26 cellular contexts compared by ENCODE assay signal in the genomic region with DNA sequence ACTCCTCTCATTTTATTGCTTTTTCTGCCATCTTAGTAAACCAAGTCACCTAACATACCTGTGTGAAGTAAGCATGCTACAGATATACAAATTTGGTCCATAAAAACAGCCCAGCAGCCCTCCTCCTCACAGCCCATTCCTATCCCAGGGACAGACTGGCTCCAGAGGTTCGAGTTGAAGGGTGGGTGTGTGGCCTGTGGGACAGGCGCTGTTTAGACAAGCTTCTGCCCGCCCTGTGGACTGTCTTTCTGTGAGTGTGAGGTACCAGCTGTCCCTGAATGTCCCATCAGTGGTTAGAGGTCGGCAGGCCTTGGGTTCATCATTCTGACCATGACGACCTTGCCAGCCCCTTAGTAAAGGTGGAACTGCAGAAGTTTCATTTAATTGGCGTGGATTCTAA.
DNase-seq lines count a peak whose midpoint lies in the region; ATAC-seq, FAIRE-seq and TF ChIP-seq lines count a peak whose summit lies in the region.
"Had no signal": no experiment of that assay in that cellular context is flagged by ENCODE, and none has a peak within 500 bp of the region (broad histone marks: within the 10 kb centered on the region; RNA-seq: fewer than 3 reads in every experiment).

No MANE protein-coding gene starts in this region.

- ATAC-seq in Right ventricle myocardium inferior = no peak
- ATAC-seq: pancreas; stimulated activated naive B cell treated with anti-CD40 and anti-IgM and Interleukin-4, amounts not matched to agents 10 μg/mL and 1 μg/mL and 100 μg/mL, for 72 hours had no signal

- intact Hi-C loops in Right ventricle myocardium inferior (cut with DNase I) = no loop called here

- no peak overlapping the region for H2AK5ac ChIP-seq in neuronal stem cell (ENCODE audit: low read depth, low read length)

- no peak overlapping the region for H3K4me2 ChIP-seq in neuronal stem cell (ENCODE audit: insufficient read depth, low read length, poor library complexity, severe bottlenecking)
- H3K4me2 ChIP-seq: PC-9 had no signal

- peaks cover 42% of the 10 kb centered on the region for H3K36me3 Mint-ChIP-seq in brain
- H3K36me3 Mint-ChIP-seq: activated naive CD4-positive, alpha-beta T cell treated with anti-CD3 and anti-CD28 coated beads, Interleukin-2, amount 50 U/mL, for 24 hours; stimulated activated naive B cell treated with anti-CD40 and anti-IgM and Interleukin-4, amounts not matched to agents 10 μg/mL and 1 μg/mL and 100 μg/mL, for 72 hours had no signal

- H3K27me3 Mint-ChIP-seq in brain = no peaks in the 10 kb centered on the region
- H3K27me3 Mint-ChIP-seq: activated naive CD4-positive, alpha-beta T cell treated with anti-CD3 and anti-CD28 coated beads, Interleukin-2, amount 50 U/mL, for 24 hours; stimulated activated naive B cell treated with anti-CD40 and anti-IgM and Interleukin-4, amounts not matched to agents 10 μg/mL and 1 μg/mL and 100 μg/mL, for 72 hours had no signal

- H3K4me1 Mint-ChIP-seq in brain = no peaks in the 10 kb centered on the region

- no peak overlapping the region for H4K8ac ChIP-seq in neuronal stem cell (ENCODE audit: low read depth, low read length)

- CTCF ChIA-PET in HEK293T (lab: Yijun Ruan, JAX) = no interaction called here

- H2BK12ac ChIP-seq in neuronal stem cell (ENCODE audit: low read length) = no peak overlapping the region

- TF ChIP-seq CTCF in right atrium auricular region (IDR thresholded peaks at IDR 0.05) (no peak), GM20000 (IDR thresholded peaks at IDR 0.05; ENCODE audit: extremely low read depth, missing control alignments) (no peak), brain (conservative IDR thresholded peaks at IDR 0.05) (no peak)

- H2BK15ac ChIP-seq in neuronal stem cell (ENCODE audit: low read length) = no peak overlapping the region

- DNase-seq in right atrium auricular region (ENCODE audit: low spot score) (peak; percentile 40), Right ventricle myocardium inferior (ENCODE audit: missing footprints) (no peak), GM20000 (ENCODE audit: low spot score) (peak; percentile 21), neuronal stem cell (ENCODE audit: low spot score) (no peak), HEK293T (ENCODE audit: extremely low spot score) (no peak), GM19239 (ENCODE audit: insufficient read length, low spot score) (no peak)
- DNase-seq: activated CD4-positive, alpha-beta T cell treated with anti-CD3 and anti-CD28 coated beads, Interleukin-2, amount 10 ng/mL, durations not matched to agents 24 days and 14 days; hippocampal formation; mammary epithelial cell; NCI-H1436; NCI-H2081; NCI-H526; NK-92 treated with Interleukin-12 subunit alpha and Interleukin-12 subunit beta, amount 100 ng/mL, for 24 hours; PC-9; Right ventricle myocardium superior; stimulated activated naive B cell treated with anti-CD40 and anti-IgM and Interleukin-4, amounts not matched to agents 10 μg/mL and 1 μg/mL and 100 μg/mL, for 72 hours; upper lobe of left lung had no signal

- no peak overlapping the region for H2BK5ac ChIP-seq in neuronal stem cell (ENCODE audit: low read length)

- no peak overlapping the region for H3K9ac ChIP-seq in neuronal stem cell (ENCODE audit: low read depth, low read length, poor library complexity)

- peaks cover 28% of the 10 kb centered on the region for H3K36me3 ChIP-seq in right atrium auricular region
- peaks cover 0 to 22% of the 10 kb centered on the region in 2 donors for H3K36me3 ChIP-seq in neuronal stem cell (replicated peaks in 1 of 2; ENCODE audit: control insufficient read depth in 2 of 2, insufficient read depth in 2 of 2, low read length in 2 of 2)
- H3K36me3 ChIP-seq: breast epithelium, upper lobe of left lung had no signal

- H3K18ac ChIP-seq in neuronal stem cell (ENCODE audit: low read length) = no peak overlapping the region

- H3K23ac ChIP-seq in neuronal stem cell (ENCODE audit: low read depth, low read length, poor library complexity) = no peak overlapping the region

- POLR2A ChIA-PET in HEK293T (lab: Yijun Ruan, JAX) = no interaction called here

- no peaks in the 10 kb centered on the region for H3K79me1 ChIP-seq in neuronal stem cell (ENCODE audit: low read depth, low read length)

- no peak overlapping the region for H3K4me3 Mint-ChIP-seq in brain
- H3K4me3 Mint-ChIP-seq: activated CD4-positive, alpha-beta T cell treated with anti-CD3 and anti-CD28 coated beads, Interleukin-2, amount 10 ng/mL, durations not matched to agents 24 days and 14 days; activated naive CD4-positive, alpha-beta T cell treated with anti-CD3 and anti-CD28 coated beads, Interleukin-2, amount 50 U/mL, for 24 hours; stimulated activated naive B cell treated with anti-CD40 and anti-IgM and Interleukin-4, amounts not matched to agents 10 μg/mL and 1 μg/mL and 100 μg/mL, for 72 hours had no signal

- FAIRE-seq in GM19239 (lab: Jason Lieb, UNC) = no peak
- FAIRE-seq: G401.6, GM18507, H54, pancreas had no signal

- H3K4me3 ChIP-seq in right atrium auricular region = no peak overlapping the region
- no peak overlapping the region for H3K4me3 ChIP-seq in neuronal stem cell (ENCODE audit: low read length in 2 of 2)
- H3K4me3 ChIP-seq: breast epithelium, pancreas, PC-9, skin epidermis, upper lobe of left lung had no signal

- no peak overlapping the region for H4K91ac ChIP-seq in neuronal stem cell (ENCODE audit: low read depth, low read length, poor library complexity)

- H2AFZ ChIP-seq in neuronal stem cell (ENCODE audit: low read length) = no peak overlapping the region
- H2AFZ ChIP-seq: PC-9 had no signal

- H3K27ac ChIP-seq in right atrium auricular region (peak overlapping the region in 1 of 2 donors; percentile 31), neuronal stem cell (replicated peaks; ENCODE audit: low read length) (no peak overlapping the region)
- H3K27ac ChIP-seq: breast epithelium, C4-2B, pancreas, PC-9, skin epidermis, upper lobe of left lung had no signal

- no peaks in the 10 kb centered on the region for H3K27me3 ChIP-seq in right atrium auricular region
- H3K27me3 ChIP-seq in neuronal stem cell (ENCODE audit: control insufficient read depth in 3 of 3, insufficient read depth in 3 of 3, low read depth in 1 of 3, low read length in 3 of 3) = no peaks in the 10 kb centered on the region
- H3K27me3 ChIP-seq: breast epithelium, pancreas, upper lobe of left lung had no signal

- H2BK120ac ChIP-seq in neuronal stem cell (ENCODE audit: low read depth, low read length) = no peak overlapping the region

- H3K4ac ChIP-seq in neuronal stem cell (ENCODE audit: low read length) = no peak overlapping the region

- no CpG with 5 or more reads among the region's 6 CpGs for WGBS in neuronal stem cell (ENCODE audit: extremely low coverage in 2 of 2, insufficient read length in 2 of 2, insufficient replicate concordance in 1 of 2), 2 donors

- H3K9me3 ChIP-seq in right atrium auricular region = no peaks in the 10 kb centered on the region
- peaks cover 0 to 3% of the 10 kb centered on the region in 2 donors for H3K9me3 ChIP-seq in neuronal stem cell (replicated peaks in 1 of 2; ENCODE audit: control insufficient read depth in 2 of 2, insufficient read depth in 1 of 2, low read depth in 1 of 2, low read length in 2 of 2)
- H3K9me3 ChIP-seq: breast epithelium, pancreas, upper lobe of left lung had no signal

- H3K14ac ChIP-seq in neuronal stem cell (ENCODE audit: low read length) = no peak overlapping the region

- H3K4me1 ChIP-seq in right atrium auricular region (peaks cover 0 to 33% of the 10 kb centered on the region in 2 donors), neuronal stem cell (ENCODE audit: control insufficient read depth in 2 of 2, insufficient read depth in 1 of 2, low read depth in 1 of 2, low read length in 2 of 2) (no peaks in the 10 kb centered on the region)
- H3K4me1 ChIP-seq: breast epithelium, upper lobe of left lung had no signal

- H3K27ac Mint-ChIP-seq in brain = peak overlapping the region in 3 of 5 experiments; percentile 29 to 41 (median 29)
- H3K27ac Mint-ChIP-seq: activated CD4-positive, alpha-beta T cell treated with anti-CD3 and anti-CD28 coated beads, Interleukin-2, amount 10 ng/mL, durations not matched to agents 24 days and 14 days; activated naive CD4-positive, alpha-beta T cell treated with anti-CD3 and anti-CD28 coated beads, Interleukin-2, amount 50 U/mL, for 24 hours; stimulated activated naive B cell treated with anti-CD40 and anti-IgM and Interleukin-4, amounts not matched to agents 10 μg/mL and 1 μg/mL and 100 μg/mL, for 72 hours had no signal

- H3K9me3 Mint-ChIP-seq in brain = peaks cover 4 to 13% (median 8%) of the 10 kb centered on the region in 5 experiments
- H3K9me3 Mint-ChIP-seq: activated CD4-positive, alpha-beta T cell treated with anti-CD3 and anti-CD28 coated beads, Interleukin-2, amount 10 ng/mL, durations not matched to agents 24 days and 14 days; activated naive CD4-positive, alpha-beta T cell treated with anti-CD3 and anti-CD28 coated beads, Interleukin-2, amount 50 U/mL, for 24 hours; stimulated activated naive B cell treated with anti-CD40 and anti-IgM and Interleukin-4, amounts not matched to agents 10 μg/mL and 1 μg/mL and 100 μg/mL, for 72 hours had no signal

TF ChIP-seq in HEK293T, 16 proteins besides CTCF, POLR2A, EP300 and RAD21:
- TF ChIP-seq TARDBP (IDR thresholded peaks at IDR 0.05) = no peak
- no peak for TF ChIP-seq FOXK2 (IDR thresholded peaks at IDR 0.05)
- TF ChIP-seq NFRKB (IDR thresholded peaks at IDR 0.05) = no peak
- TF ChIP-seq LEF1 (IDR thresholded peaks at IDR 0.05; ENCODE audit: borderline replicate concordance) = no peak
- TF ChIP-seq FOXA1 (IDR thresholded peaks at IDR 0.05) = no peak
- TF ChIP-seq BHLHE40 (IDR thresholded peaks at IDR 0.05; ENCODE audit: borderline replicate concordance) = no peak
- no peak for TF ChIP-seq SP1 (IDR thresholded peaks at IDR 0.05)
- no peak for TF ChIP-seq CTBP1 (IDR thresholded peaks at IDR 0.05; ENCODE audit: borderline replicate concordance)

Comparison
In these comparisons a context has a peak if more than half of its experiments do, and no peak if none do; other contexts are left out.
1. DNase-seq: peak in right atrium auricular region (single experiment) and GM20000 (single experiment); none in Right ventricle myocardium inferior (single experiment), neuronal stem cell (single experiment), HEK293T (single experiment) and GM19239 (single experiment).